23 cellular contexts compared by ENCODE assay signal in genomic region chrX:22338740-22339139, GRCh38.
A peak's percentile ranks its signal among the peaks of the same experiment; 100 is the strongest.
DNase-seq lines count a peak whose midpoint lies in the region; ATAC-seq and TF ChIP-seq lines count a peak whose summit lies in the region.
"Had no signal": no experiment of that assay in that cellular context is flagged by ENCODE, and none has a peak within 500 bp of the region (broad histone marks: within the 10 kb centered on the region; RNA-seq: fewer than 3 reads in every experiment).

No MANE protein-coding gene starts in this region.

- H3K9ac ChIP-seq in HUES6 (ENCODE audit: low read length): no peak overlapping the region

- H3K4me1 ChIP-seq in HUES6 (ENCODE audit: control insufficient read depth, insufficient read depth, low read length): peaks cover 18% of the 10 kb centered on the region
- H3K4me1 ChIP-seq: ascending aorta, prostate gland, transverse colon had no signal

- no peak for TF ChIP-seq CTCF in choroid plexus epithelial cell (conservative IDR thresholded peaks at IDR 0.05; ENCODE audit: low read depth, low read length)

- H3K4me3 ChIP-seq in HUES6 (ENCODE audit: low read depth, low read length) (no peak overlapping the region), choroid plexus epithelial cell (ENCODE audit: low read depth, low read length) (no peak overlapping the region)
- H3K4me3 ChIP-seq: ascending aorta, prostate gland, skin epidermis, transverse colon had no signal

- no peaks in the 10 kb centered on the region for H3K36me3 ChIP-seq in HUES6 (ENCODE audit: control insufficient read depth, insufficient read depth, low read length)
- H3K36me3 ChIP-seq: ascending aorta, prostate gland, transverse colon had no signal

- DNase-seq in EL: peak; percentile 9
- peak; percentile 27 for DNase-seq in choroid plexus epithelial cell (ENCODE audit: low read depth)
- no peak for DNase-seq in left colon
- DNase-seq in stimulated activated naive CD8-positive, alpha-beta T cell treated with anti-CD3 and anti-CD28 coated beads, Interleukin-15, Interleukin-2, amounts not matched to agents 100 U/mL and 50 U/mL, for 24 hours: no peak
- no peak for DNase-seq in cortex of kidney (lab: John Stamatoyannopoulos, UW)
- DNase-seq in HT-29 (ENCODE audit: low spot score): no peak
- DNase-seq: activated CD8-positive, alpha-beta memory T cell treated with anti-CD3 and anti-CD28 coated beads for 24 hours; activated T-cell treated with anti-CD3 and anti-CD28 coated beads, Interleukin-2, amount 50 U/mL, for 48 hours; CD8-positive, alpha-beta memory T cell; DMS79 treated with DMSO at 0.1 percent for 48 hours; hippocampal formation; NCI-H2081; NCI-H524 treated with DMSO at 0.1 percent for 48 hours; SHP77 treated with DMSO at 0.1 percent for 48 hours; stimulated activated CD4-positive, alpha-beta T cell treated with anti-CD3 and anti-CD28 coated beads, Interleukin-2, amount 100 ng/mL, for 48 hours; stimulated activated naive CD8-positive, alpha-beta T cell treated with anti-CD3 and anti-CD28 coated beads, Interleukin-15, amount 100 ng/mL, for 72 hours; T-helper 17 cell; transverse colon had no signal

- ATAC-seq in left colon (peak; percentile 22), GM18498 (IDR thresholded peaks at IDR 0.05; ENCODE audit: unreplicated experiment) (no peak)
- ATAC-seq in stimulated activated naive CD8-positive, alpha-beta T cell treated with anti-CD3 and anti-CD28 coated beads, Interleukin-15, Interleukin-2, amounts not matched to agents 100 U/mL and 50 U/mL, for 24 hours: no peak
- ATAC-seq: stimulated activated naive CD8-positive, alpha-beta T cell treated with anti-CD3 and anti-CD28 coated beads, Interleukin-15, amount 100 ng/mL, for 72 hours; T-helper 17 cell had no signal

- no peaks in the 10 kb centered on the region; the same call in 1 of the 2 replicates for H3K27me3 ChIP-seq in HUES6 (ENCODE audit: control insufficient read depth, insufficient read depth, low read length)
- H3K27me3 ChIP-seq: ascending aorta, transverse colon had no signal

- peak overlapping the region; percentile 94 for H3K27ac ChIP-seq in HUES6 (ENCODE audit: low read depth, low read length)
- H3K27ac ChIP-seq: ascending aorta, prostate gland, skin epidermis, transverse colon had no signal

- peaks cover 24% of the 10 kb centered on the region for H3K9me3 ChIP-seq in HUES6 (ENCODE audit: control insufficient read depth, insufficient read depth, low read depth, low read length)
- H3K9me3 ChIP-seq: ascending aorta, prostate gland, transverse colon had no signal

- intact Hi-C loops in left colon (cut with DNase I, micrococcal nuclease): no loop called here

Comparison
In these comparisons a context has a peak if more than half of its experiments do, and no peak if none do; other contexts are left out.
1. DNase-seq: peak in EL (single experiment) and choroid plexus epithelial cell (single experiment); none in left colon (0 of 2), stimulated activated naive CD8-positive, alpha-beta T cell treated with anti-CD3 and anti-CD28 coated beads, Interleukin-15, Interleukin-2, amounts not matched to agents 100 U/mL and 50 U/mL, for 24 hours (single experiment), cortex of kidney (single experiment) and HT-29 (single experiment).